ENCODE assay signal across 8 cellular contexts in the genomic region with DNA sequence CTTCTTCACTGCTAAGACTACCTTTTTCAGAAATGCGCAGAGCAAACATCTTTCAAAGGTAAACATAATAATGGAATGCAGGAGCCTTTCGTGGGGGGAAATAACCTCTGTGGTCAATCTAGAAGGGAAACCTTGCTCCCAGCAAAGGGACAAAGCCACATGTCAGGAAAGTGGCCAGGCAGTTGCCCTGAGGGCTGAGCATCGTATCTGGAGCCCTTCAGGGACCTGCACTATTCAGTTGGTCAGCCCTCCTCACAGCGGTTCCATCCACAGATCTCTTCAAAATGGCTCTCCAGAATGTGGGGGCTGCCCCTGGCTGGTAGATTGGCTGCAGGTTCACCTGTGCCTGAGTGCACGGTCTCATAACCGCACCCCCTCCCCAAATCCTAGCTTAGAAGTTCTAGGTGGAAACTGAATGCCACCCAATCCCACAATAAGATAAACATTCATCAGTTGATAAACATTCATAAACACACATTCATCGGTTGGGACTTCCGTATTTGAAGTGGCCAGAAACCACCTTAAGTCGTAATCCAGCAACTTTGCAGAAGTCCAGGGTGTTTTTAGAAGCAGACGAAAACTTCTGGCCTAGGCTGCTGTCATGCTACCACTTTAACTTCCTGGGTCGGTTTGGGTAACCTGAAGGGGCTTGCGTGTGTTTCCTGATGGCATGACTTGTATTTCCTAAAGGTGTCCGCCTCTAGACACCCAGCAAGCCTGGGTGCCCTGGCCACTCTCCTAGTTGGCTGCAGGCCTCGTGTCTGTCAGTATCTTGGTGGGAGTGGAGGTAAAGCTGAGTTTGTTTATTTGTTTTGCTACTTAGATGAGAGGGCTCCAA. TPM values are rescaled to one million over a fixed set of nuclear protein-coding genes. Genes with fewer than 3 reads are reported as not detected.
A peak's percentile ranks its signal among the peaks of the same experiment; 100 is the strongest.
DNase-seq lines count a peak whose midpoint lies in the region; ATAC-seq lines count a peak whose summit lies in the region.

No MANE protein-coding gene starts in this region.

- no peaks in the 10 kb centered on the region for H3K36me3 ChIP-seq in iPS-15b (ENCODE audit: control insufficient read depth, insufficient read depth, low read length)

- H3K36me3 Mint-ChIP-seq in activated T-helper 17 cell treated with anti-CD3 and anti-CD28 coated beads, Interleukin-2, amount 50 U/mL, for 72 hours (ENCODE audit: low read depth), result peaks cover 65% of the 10 kb centered on the region
- peaks cover 59% of the 10 kb centered on the region for H3K36me3 Mint-ChIP-seq in stimulated activated effector memory CD8-positive, alpha-beta T cell treated with anti-CD3 and anti-CD28 coated beads, Interleukin-12 subunit alpha, Interleukin-12 subunit beta, amount 100 ng/mL, for 72 hours

- H3K27me3 ChIP-seq in iPS-15b (ENCODE audit: control insufficient read depth, insufficient read depth, low read length), result peaks cover 53% of the 10 kb centered on the region

- H3K9me3 ChIP-seq in iPS-15b (ENCODE audit: control insufficient read depth, insufficient read depth, low read length), result no peaks in the 10 kb centered on the region

- peak; percentile 42 for DNase-seq in DMS53 treated with DMSO at 0.1 percent for 48 hours (lab: John Stamatoyannopoulos, UW; ENCODE audit: unreplicated experiment)
- peak; percentile 60 to 70 for DNase-seq in Kasumi-1 (lab: John Stamatoyannopoulos, UW)
- DNase-seq in stimulated activated effector memory CD8-positive, alpha-beta T cell treated with anti-CD3 and anti-CD28 coated beads, Interleukin-12 subunit alpha, Interleukin-12 subunit beta, amount 100 ng/mL, for 72 hours (ENCODE audit: low spot score in 2 of 2), result peak in 1 of 2 donors; percentile 65

- ATAC-seq in activated T-helper 17 cell treated with anti-CD3 and anti-CD28 coated beads, Interleukin-2, amount 50 U/mL, for 72 hours (replicated peaks), result no peak
- no peak for ATAC-seq in stimulated activated effector memory CD8-positive, alpha-beta T cell treated with anti-CD3 and anti-CD28 coated beads, Interleukin-12 subunit alpha, Interleukin-12 subunit beta, amount 100 ng/mL, for 72 hours
- ATAC-seq in GM18870 (IDR thresholded peaks at IDR 0.05; ENCODE audit: unreplicated experiment), result no peak
- no peak for ATAC-seq in HG03280 (IDR thresholded peaks at IDR 0.05; ENCODE audit: unreplicated experiment)
- ATAC-seq in HG03095 (IDR thresholded peaks at IDR 0.05; ENCODE audit: unreplicated experiment), result no peak

- no peaks in the 10 kb centered on the region for H3K27me3 Mint-ChIP-seq in activated T-helper 17 cell treated with anti-CD3 and anti-CD28 coated beads, Interleukin-2, amount 50 U/mL, for 72 hours

- peak overlapping the region; percentile 84 for H3K4me3 Mint-ChIP-seq in activated T-helper 17 cell treated with anti-CD3 and anti-CD28 coated beads, Interleukin-2, amount 50 U/mL, for 72 hours
- H3K4me3 Mint-ChIP-seq in stimulated activated effector memory CD8-positive, alpha-beta T cell treated with anti-CD3 and anti-CD28 coated beads, Interleukin-12 subunit alpha, Interleukin-12 subunit beta, amount 100 ng/mL, for 72 hours, result peak overlapping the region; percentile 88

- H3K4me1 ChIP-seq in iPS-15b (ENCODE audit: control insufficient read depth, insufficient read depth, low read length), result peaks cover 7% of the 10 kb centered on the region

- peak overlapping the region; percentile 47 for H3K4me3 ChIP-seq in iPS-15b (ENCODE audit: low read depth, low read length)

- H3K9me3 Mint-ChIP-seq in activated T-helper 17 cell treated with anti-CD3 and anti-CD28 coated beads, Interleukin-2, amount 50 U/mL, for 72 hours, result no peaks in the 10 kb centered on the region
- H3K9me3 Mint-ChIP-seq in stimulated activated effector memory CD8-positive, alpha-beta T cell treated with anti-CD3 and anti-CD28 coated beads, Interleukin-12 subunit alpha, Interleukin-12 subunit beta, amount 100 ng/mL, for 72 hours, result no peaks in the 10 kb centered on the region

- peaks cover 37% of the 10 kb centered on the region for H3K4me1 Mint-ChIP-seq in activated T-helper 17 cell treated with anti-CD3 and anti-CD28 coated beads, Interleukin-2, amount 50 U/mL, for 72 hours
- peaks cover 73% of the 10 kb centered on the region for H3K4me1 Mint-ChIP-seq in stimulated activated effector memory CD8-positive, alpha-beta T cell treated with anti-CD3 and anti-CD28 coated beads, Interleukin-12 subunit alpha, Interleukin-12 subunit beta, amount 100 ng/mL, for 72 hours

- H3K9ac ChIP-seq in iPS-15b (ENCODE audit: low read depth, low read length), result no peak overlapping the region

- peak overlapping the region; percentile 84 for H3K27ac Mint-ChIP-seq in activated T-helper 17 cell treated with anti-CD3 and anti-CD28 coated beads, Interleukin-2, amount 50 U/mL, for 72 hours
- H3K27ac Mint-ChIP-seq in stimulated activated effector memory CD8-positive, alpha-beta T cell treated with anti-CD3 and anti-CD28 coated beads, Interleukin-12 subunit alpha, Interleukin-12 subunit beta, amount 100 ng/mL, for 72 hours, result peak overlapping the region; percentile 99

RNA-seq across cellular contexts. Expression of a gene that starts 50.5 kb away (rescaled TPM):
- total RNA-seq in activated T-helper 17 cell treated with anti-CD3 and anti-CD28 coated beads, Interleukin-2, amount 50 U/mL, for 72 hours, result 100 to 1,000 TPM; 162 to 227 TPM

RNA-seq across cellular contexts. Expression of a gene that starts 54.4 kb away (rescaled TPM):
- total RNA-seq in activated T-helper 17 cell treated with anti-CD3 and anti-CD28 coated beads, Interleukin-2, amount 50 U/mL, for 72 hours, result 10 to 100 TPM; 63.4 to 64.9 TPM
